14 cellular contexts compared by ENCODE assay signal in the genomic region with DNA sequence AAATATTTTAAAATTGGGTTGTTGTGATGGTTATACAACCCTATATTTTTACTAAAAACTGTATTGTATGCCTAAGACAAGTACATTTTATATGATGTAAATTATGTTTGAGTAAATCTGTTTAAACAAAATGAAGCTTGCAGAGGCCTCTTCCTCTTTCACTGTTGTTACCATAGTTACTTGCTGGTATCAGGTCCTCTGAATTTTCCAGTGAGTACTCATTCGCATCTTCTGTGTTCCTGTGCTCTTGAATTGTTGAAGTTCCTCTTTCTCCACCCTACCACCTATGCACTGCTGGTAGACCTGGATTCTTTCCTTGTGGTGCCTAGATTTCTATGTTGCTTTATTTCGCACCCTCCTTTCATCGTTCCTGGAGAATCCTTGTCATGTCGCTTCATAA.
DNase-seq lines count a peak whose midpoint lies in the region; ATAC-seq and TF ChIP-seq lines count a peak whose summit lies in the region.
"Had no signal": no experiment of that assay in that cellular context is flagged by ENCODE, and none has a peak within 500 bp of the region (broad histone marks: within the 10 kb centered on the region; RNA-seq: fewer than 3 reads in every experiment).

No MANE protein-coding gene starts in this region.

- intact Hi-C loops in activated T-helper 1 cell treated with anti-CD3 and anti-CD28 coated beads, Interleukin-12 subunit alpha, Interleukin-12 subunit beta, Interleukin-2, Interleukin-4 antibody, amounts not matched to agents 30 ng/mL and 10 ng/mL and 1 ng/mL, durations not matched to agents 14 hours and 24 hours and 36 hours (cut with micrococcal nuclease), result no loop called here
- intact Hi-C loops in mammary epithelial cell (cut with micrococcal nuclease), result no loop called here
- intact Hi-C loops in aorta (cut with DNase I), result no loop called here

- 95% methylated on average over 4 of the region's 4 CpGs for WGBS in mammary epithelial cell (ENCODE audit: low coverage, missing lambda C conversion rate)
- WGBS in aorta, 2 donors, result 95 to 97% methylated on average over 4 of the region's 4 CpGs

- H3K79me2 ChIP-seq in mammary epithelial cell (ENCODE audit: insufficient read depth, low read length), result no peaks in the 10 kb centered on the region

- no peak for TF ChIP-seq CTCF in mammary epithelial cell (conservative IDR thresholded peaks at IDR 0.05 in 1 of 2, IDR thresholded peaks at IDR 0.05 in 1 of 2; ENCODE audit: extremely low read depth in 1 of 2, insufficient read depth in 1 of 2, low read depth in 1 of 2, low read length in 2 of 2)

- no peaks in the 10 kb centered on the region for H3K36me3 Mint-ChIP-seq in memory B cell
- no peaks in the 10 kb centered on the region for H3K36me3 Mint-ChIP-seq in activated T-helper 1 cell treated with anti-CD3 and anti-CD28 coated beads, Interleukin-12 subunit alpha, Interleukin-12 subunit beta, Interleukin-2, Interleukin-4 antibody, amounts not matched to agents 30 ng/mL and 10 ng/mL and 1 ng/mL, durations not matched to agents 14 hours and 24 hours and 36 hours (ENCODE audit: low read depth)

- H3K27me3 ChIP-seq in mammary epithelial cell (ENCODE audit: insufficient read depth, low read length) (no peaks in the 10 kb centered on the region), aorta (ENCODE audit: control insufficient read depth in 1 of 2, insufficient read depth in 2 of 2, low read length in 1 of 2) (no peaks in the 10 kb centered on the region)

- in situ Hi-C loops in mammary epithelial cell (cut with MboI; ENCODE audit: low sequenced_read_pairs in 2 of 2), result no loop called here

- peak in 1 of 2 donors; percentile 5 for DNase-seq in memory B cell (ENCODE audit: low spot score in 2 of 2)
- no peak for DNase-seq in activated T-helper 1 cell treated with anti-CD3 and anti-CD28 coated beads, Interleukin-12 subunit alpha, Interleukin-12 subunit beta, Interleukin-2, Interleukin-4 antibody, amounts not matched to agents 30 ng/mL and 10 ng/mL and 1 ng/mL, durations not matched to agents 14 hours and 24 hours and 36 hours (ENCODE audit: low spot score)
- DNase-seq in mammary epithelial cell, result no peak
- no peak for DNase-seq in NCI-H774 (lab: John Stamatoyannopoulos, UW)
- no peak for DNase-seq in aorta
- DNase-seq: activated T-cell treated with anti-CD3 and anti-CD28 coated beads, Interleukin-2, amount 50 U/mL, for 1 hour; cerebellar nuclear complex; NCI-H345; right cardiac atrium; T-helper 2 cell had no signal

- peaks cover 11% of the 10 kb centered on the region for H3K4me1 Mint-ChIP-seq in memory B cell
- H3K4me1 Mint-ChIP-seq in activated T-helper 1 cell treated with anti-CD3 and anti-CD28 coated beads, Interleukin-12 subunit alpha, Interleukin-12 subunit beta, Interleukin-2, Interleukin-4 antibody, amounts not matched to agents 30 ng/mL and 10 ng/mL and 1 ng/mL, durations not matched to agents 14 hours and 24 hours and 36 hours (ENCODE audit: low read depth), result no peaks in the 10 kb centered on the region

- dilution Hi-C loops in mammary epithelial cell (cut with HindIII; ENCODE audit: low sequenced_read_pairs), result no loop called here

- H3K36me3 ChIP-seq in mammary epithelial cell (ENCODE audit: insufficient read depth, low read length), result no peaks in the 10 kb centered on the region
- H3K36me3 ChIP-seq in aorta (ENCODE audit: control insufficient read depth in 1 of 2, insufficient read depth in 2 of 2, low read length in 1 of 2), result no peaks in the 10 kb centered on the region

- H3K4me3 ChIP-seq in mammary epithelial cell (replicated peaks in 1 of 3; ENCODE audit: insufficient read depth in 1 of 3, low read depth in 2 of 3, low read length in 3 of 3) (no peak overlapping the region), aorta (ENCODE audit: low read length in 2 of 2) (no peak overlapping the region)
- H3K4me3 ChIP-seq: K562 had no signal

- no peak overlapping the region for H3K4me2 ChIP-seq in mammary epithelial cell (ENCODE audit: insufficient read depth, low read depth, low read length)

- peaks cover 1% of the 10 kb centered on the region for H3K9me3 Mint-ChIP-seq in memory B cell
- no peaks in the 10 kb centered on the region for H3K9me3 Mint-ChIP-seq in activated T-helper 1 cell treated with anti-CD3 and anti-CD28 coated beads, Interleukin-12 subunit alpha, Interleukin-12 subunit beta, Interleukin-2, Interleukin-4 antibody, amounts not matched to agents 30 ng/mL and 10 ng/mL and 1 ng/mL, durations not matched to agents 14 hours and 24 hours and 36 hours

- no peak overlapping the region for H3K9ac ChIP-seq in mammary epithelial cell (ENCODE audit: insufficient read depth, low read length)

- H3K4me1 ChIP-seq in mammary epithelial cell (ENCODE audit: insufficient read depth, low read length) (no peaks in the 10 kb centered on the region), aorta (ENCODE audit: control insufficient read depth in 1 of 2, insufficient read depth in 2 of 2, low read length in 2 of 2) (no peaks in the 10 kb centered on the region)

- H3K27me3 Mint-ChIP-seq in memory B cell, result no peaks in the 10 kb centered on the region
- no peaks in the 10 kb centered on the region for H3K27me3 Mint-ChIP-seq in activated T-helper 1 cell treated with anti-CD3 and anti-CD28 coated beads, Interleukin-12 subunit alpha, Interleukin-12 subunit beta, Interleukin-2, Interleukin-4 antibody, amounts not matched to agents 30 ng/mL and 10 ng/mL and 1 ng/mL, durations not matched to agents 14 hours and 24 hours and 36 hours (ENCODE audit: insufficient read depth)

- no TSS peak for BruUV-seq in mammary epithelial cell (replicated peaks; lab: Mats Ljungman, UMichigan)

- no peaks in the 10 kb centered on the region for H3K9me3 ChIP-seq in mammary epithelial cell (replicated peaks; ENCODE audit: insufficient read depth, low read length)
- no peaks in the 10 kb centered on the region for H3K9me3 ChIP-seq in aorta (ENCODE audit: control insufficient read depth, low read length)

- CTCF ChIA-PET in mammary epithelial cell (lab: Charles Lee; ENCODE audit: low non-redundant PET), result no interaction called here

- H3K27ac Mint-ChIP-seq in memory B cell, result peak overlapping the region; percentile 78
- H3K27ac Mint-ChIP-seq in activated T-helper 1 cell treated with anti-CD3 and anti-CD28 coated beads, Interleukin-12 subunit alpha, Interleukin-12 subunit beta, Interleukin-2, Interleukin-4 antibody, amounts not matched to agents 30 ng/mL and 10 ng/mL and 1 ng/mL, durations not matched to agents 14 hours and 24 hours and 36 hours, result no peak overlapping the region

- H4K20me1 ChIP-seq in mammary epithelial cell (ENCODE audit: insufficient read depth, low read length), result no peaks in the 10 kb centered on the region

- no peak overlapping the region for H2AFZ ChIP-seq in mammary epithelial cell (ENCODE audit: low read depth, low read length)

- H3K4me3 Mint-ChIP-seq in memory B cell, result no peak overlapping the region
- no peak overlapping the region for H3K4me3 Mint-ChIP-seq in activated T-helper 1 cell treated with anti-CD3 and anti-CD28 coated beads, Interleukin-12 subunit alpha, Interleukin-12 subunit beta, Interleukin-2, Interleukin-4 antibody, amounts not matched to agents 30 ng/mL and 10 ng/mL and 1 ng/mL, durations not matched to agents 14 hours and 24 hours and 36 hours

- ATAC-seq in GM19023 (IDR thresholded peaks at IDR 0.05; ENCODE audit: unreplicated experiment) (peak; percentile 61), GM21717 (IDR thresholded peaks at IDR 0.05; ENCODE audit: unreplicated experiment) (peak; percentile 87), HG03280 (IDR thresholded peaks at IDR 0.05; ENCODE audit: unreplicated experiment) (peak; percentile 67), memory B cell (ENCODE audit: low read depth) (peak; percentile 98), aorta (ENCODE audit: low FRiP score) (no peak)
- ATAC-seq: K562, right cardiac atrium had no signal

- H3K27ac ChIP-seq in mammary epithelial cell (ENCODE audit: insufficient read depth, low read depth, low read length) (no peak overlapping the region), aorta (ENCODE audit: low read depth in 1 of 2, low read length in 2 of 2) (no peak overlapping the region)
